In the genomic region with DNA sequence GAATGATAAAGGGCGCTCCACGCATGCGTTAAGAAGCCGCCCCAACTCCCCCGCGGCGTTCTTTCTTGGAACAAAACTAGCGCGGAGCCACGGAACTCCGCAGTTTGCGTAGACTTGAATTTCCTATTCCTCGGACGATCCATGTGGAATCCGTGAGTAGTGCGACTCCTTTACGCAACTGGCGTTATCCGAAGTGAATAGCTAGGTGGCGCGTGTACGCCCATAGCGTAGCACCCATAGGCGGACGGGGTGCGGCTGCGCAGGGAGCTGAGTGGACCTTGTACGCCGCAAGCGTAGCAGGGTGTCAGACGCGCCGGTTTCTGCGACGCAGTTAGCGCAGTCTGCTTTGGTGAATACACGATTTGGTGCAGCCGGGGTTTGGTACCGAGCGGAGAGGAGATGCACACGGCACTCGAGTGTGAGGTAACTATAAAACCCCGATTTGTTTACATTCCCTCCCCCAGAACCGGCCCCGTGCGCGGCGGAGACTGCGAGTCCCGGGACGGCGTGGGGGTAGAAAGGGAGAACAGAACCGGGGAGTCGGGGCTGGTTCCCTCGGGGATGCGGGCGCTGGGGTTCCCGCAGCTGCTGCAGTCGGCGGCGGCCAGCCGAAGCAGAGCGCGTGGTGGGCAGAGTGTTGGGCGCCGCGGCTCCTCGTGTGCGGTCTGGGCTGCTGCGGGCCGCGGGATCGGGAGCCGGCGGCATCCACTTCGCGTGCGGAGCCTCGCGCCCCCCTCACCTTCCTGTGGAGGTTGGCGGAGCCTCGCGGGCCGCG, we compare ENCODE assay signal across 1 cellular context.
TF ChIP-seq lines count a peak whose summit lies in the region.

A gene with protein sequence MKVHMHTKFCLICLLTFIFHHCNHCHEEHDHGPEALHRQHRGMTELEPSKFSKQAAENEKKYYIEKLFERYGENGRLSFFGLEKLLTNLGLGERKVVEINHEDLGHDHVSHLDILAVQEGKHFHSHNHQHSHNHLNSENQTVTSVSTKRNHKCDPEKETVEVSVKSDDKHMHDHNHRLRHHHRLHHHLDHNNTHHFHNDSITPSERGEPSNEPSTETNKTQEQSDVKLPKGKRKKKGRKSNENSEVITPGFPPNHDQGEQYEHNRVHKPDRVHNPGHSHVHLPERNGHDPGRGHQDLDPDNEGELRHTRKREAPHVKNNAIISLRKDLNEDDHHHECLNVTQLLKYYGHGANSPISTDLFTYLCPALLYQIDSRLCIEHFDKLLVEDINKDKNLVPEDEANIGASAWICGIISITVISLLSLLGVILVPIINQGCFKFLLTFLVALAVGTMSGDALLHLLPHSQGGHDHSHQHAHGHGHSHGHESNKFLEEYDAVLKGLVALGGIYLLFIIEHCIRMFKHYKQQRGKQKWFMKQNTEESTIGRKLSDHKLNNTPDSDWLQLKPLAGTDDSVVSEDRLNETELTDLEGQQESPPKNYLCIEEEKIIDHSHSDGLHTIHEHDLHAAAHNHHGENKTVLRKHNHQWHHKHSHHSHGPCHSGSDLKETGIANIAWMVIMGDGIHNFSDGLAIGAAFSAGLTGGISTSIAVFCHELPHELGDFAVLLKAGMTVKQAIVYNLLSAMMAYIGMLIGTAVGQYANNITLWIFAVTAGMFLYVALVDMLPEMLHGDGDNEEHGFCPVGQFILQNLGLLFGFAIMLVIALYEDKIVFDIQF (plus strand): TSS at position 368 of the 775 bp plus-strand sequence. CDS start 22,817 bp downstream, outside the sequence.

TF ChIP-seq in GM12878, 131 proteins besides CTCF, POLR2A, EP300 and RAD21 (continued from another document):
- TF ChIP-seq, protein P1, sequence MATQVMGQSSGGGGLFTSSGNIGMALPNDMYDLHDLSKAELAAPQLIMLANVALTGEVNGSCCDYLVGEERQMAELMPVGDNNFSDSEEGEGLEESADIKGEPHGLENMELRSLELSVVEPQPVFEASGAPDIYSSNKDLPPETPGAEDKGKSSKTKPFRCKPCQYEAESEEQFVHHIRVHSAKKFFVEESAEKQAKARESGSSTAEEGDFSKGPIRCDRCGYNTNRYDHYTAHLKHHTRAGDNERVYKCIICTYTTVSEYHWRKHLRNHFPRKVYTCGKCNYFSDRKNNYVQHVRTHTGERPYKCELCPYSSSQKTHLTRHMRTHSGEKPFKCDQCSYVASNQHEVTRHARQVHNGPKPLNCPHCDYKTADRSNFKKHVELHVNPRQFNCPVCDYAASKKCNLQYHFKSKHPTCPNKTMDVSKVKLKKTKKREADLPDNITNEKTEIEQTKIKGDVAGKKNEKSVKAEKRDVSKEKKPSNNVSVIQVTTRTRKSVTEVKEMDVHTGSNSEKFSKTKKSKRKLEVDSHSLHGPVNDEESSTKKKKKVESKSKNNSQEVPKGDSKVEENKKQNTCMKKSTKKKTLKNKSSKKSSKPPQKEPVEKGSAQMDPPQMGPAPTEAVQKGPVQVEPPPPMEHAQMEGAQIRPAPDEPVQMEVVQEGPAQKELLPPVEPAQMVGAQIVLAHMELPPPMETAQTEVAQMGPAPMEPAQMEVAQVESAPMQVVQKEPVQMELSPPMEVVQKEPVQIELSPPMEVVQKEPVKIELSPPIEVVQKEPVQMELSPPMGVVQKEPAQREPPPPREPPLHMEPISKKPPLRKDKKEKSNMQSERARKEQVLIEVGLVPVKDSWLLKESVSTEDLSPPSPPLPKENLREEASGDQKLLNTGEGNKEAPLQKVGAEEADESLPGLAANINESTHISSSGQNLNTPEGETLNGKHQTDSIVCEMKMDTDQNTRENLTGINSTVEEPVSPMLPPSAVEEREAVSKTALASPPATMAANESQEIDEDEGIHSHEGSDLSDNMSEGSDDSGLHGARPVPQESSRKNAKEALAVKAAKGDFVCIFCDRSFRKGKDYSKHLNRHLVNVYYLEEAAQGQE (IDR thresholded peaks at IDR 0.05; ENCODE audit: low read depth, low read length): no peak
- peak; percentile 16 for TF ChIP-seq RELA (IDR thresholded peaks at IDR 0.05; ENCODE audit: borderline replicate concordance, partially characterized antibody)
- no peak for TF ChIP-seq SREBF1 (IDR thresholded peaks at IDR 0.05; ENCODE audit: low read length)
- 0 out of 2 replicates have a peak, but pooled peaks have one; percentile 61 for TF ChIP-seq ZNF24 (IDR thresholded peaks at IDR 0.05)
- TF ChIP-seq CBX5 (IDR thresholded peaks at IDR 0.05; ENCODE audit: low read depth): no peak
- TF ChIP-seq NBN (IDR thresholded peaks at IDR 0.05): peak; percentile 52; the same call in 1 of the 2 replicates
- TF ChIP-seq RUNX3 (IDR thresholded peaks at IDR 0.05; ENCODE audit: low read length): no peak
- TF ChIP-seq, protein P2, sequence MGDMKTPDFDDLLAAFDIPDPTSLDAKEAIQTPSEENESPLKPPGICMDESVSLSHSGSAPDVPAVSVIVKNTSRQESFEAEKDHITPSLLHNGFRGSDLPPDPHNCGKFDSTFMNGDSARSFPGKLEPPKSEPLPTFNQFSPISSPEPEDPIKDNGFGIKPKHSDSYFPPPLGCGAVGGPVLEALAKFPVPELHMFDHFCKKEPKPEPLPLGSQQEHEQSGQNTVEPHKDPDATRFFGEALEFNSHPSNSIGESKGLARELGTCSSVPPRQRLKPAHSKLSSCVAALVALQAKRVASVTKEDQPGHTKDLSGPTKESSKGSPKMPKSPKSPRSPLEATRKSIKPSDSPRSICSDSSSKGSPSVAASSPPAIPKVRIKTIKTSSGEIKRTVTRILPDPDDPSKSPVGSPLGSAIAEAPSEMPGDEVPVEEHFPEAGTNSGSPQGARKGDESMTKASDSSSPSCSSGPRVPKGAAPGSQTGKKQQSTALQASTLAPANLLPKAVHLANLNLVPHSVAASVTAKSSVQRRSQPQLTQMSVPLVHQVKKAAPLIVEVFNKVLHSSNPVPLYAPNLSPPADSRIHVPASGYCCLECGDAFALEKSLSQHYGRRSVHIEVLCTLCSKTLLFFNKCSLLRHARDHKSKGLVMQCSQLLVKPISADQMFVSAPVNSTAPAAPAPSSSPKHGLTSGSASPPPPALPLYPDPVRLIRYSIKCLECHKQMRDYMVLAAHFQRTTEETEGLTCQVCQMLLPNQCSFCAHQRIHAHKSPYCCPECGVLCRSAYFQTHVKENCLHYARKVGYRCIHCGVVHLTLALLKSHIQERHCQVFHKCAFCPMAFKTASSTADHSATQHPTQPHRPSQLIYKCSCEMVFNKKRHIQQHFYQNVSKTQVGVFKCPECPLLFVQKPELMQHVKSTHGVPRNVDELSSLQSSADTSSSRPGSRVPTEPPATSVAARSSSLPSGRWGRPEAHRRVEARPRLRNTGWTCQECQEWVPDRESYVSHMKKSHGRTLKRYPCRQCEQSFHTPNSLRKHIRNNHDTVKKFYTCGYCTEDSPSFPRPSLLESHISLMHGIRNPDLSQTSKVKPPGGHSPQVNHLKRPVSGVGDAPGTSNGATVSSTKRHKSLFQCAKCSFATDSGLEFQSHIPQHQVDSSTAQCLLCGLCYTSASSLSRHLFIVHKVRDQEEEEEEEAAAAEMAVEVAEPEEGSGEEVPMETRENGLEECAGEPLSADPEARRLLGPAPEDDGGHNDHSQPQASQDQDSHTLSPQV (IDR thresholded peaks at IDR 0.05): peak; percentile 37; the same call in 1 of the 2 replicates
- no peak for TF ChIP-seq HDAC2 (IDR thresholded peaks at IDR 0.05)
- TF ChIP-seq MYC (IDR thresholded peaks at IDR 0.05; ENCODE audit: insufficient read depth, insufficient read length, insufficient replicate concordance, low read length, severe bottlenecking): no peak
- TF ChIP-seq SREBF2 (IDR thresholded peaks at IDR 0.05; ENCODE audit: low read length): no peak
- no peak for TF ChIP-seq NFYA (IDR thresholded peaks at IDR 0.05; ENCODE audit: borderline replicate concordance, low read depth, low read length)
- TF ChIP-seq SPI1 (IDR thresholded peaks at IDR 0.05; ENCODE audit: borderline replicate concordance, insufficient read depth, low read depth, low read length): no peak
- no peak for TF ChIP-seq KDM1A (IDR thresholded peaks at IDR 0.05; ENCODE audit: borderline replicate concordance)
- TF ChIP-seq EZH2 (IDR thresholded peaks at IDR 0.05; ENCODE audit: borderline replicate concordance, control insufficient read depth, low read depth, low read length): no peak
- TF ChIP-seq, protein P3, sequence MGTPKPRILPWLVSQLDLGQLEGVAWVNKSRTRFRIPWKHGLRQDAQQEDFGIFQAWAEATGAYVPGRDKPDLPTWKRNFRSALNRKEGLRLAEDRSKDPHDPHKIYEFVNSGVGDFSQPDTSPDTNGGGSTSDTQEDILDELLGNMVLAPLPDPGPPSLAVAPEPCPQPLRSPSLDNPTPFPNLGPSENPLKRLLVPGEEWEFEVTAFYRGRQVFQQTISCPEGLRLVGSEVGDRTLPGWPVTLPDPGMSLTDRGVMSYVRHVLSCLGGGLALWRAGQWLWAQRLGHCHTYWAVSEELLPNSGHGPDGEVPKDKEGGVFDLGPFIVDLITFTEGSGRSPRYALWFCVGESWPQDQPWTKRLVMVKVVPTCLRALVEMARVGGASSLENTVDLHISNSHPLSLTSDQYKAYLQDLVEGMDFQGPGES (IDR thresholded peaks at IDR 0.05): no peak
- no peak for TF ChIP-seq CBX3 (IDR thresholded peaks at IDR 0.05; ENCODE audit: borderline replicate concordance, low read depth)
- peak; percentile 39; the same call in 1 of the 2 replicates for TF ChIP-seq CHD2 (IDR thresholded peaks at IDR 0.05; ENCODE audit: borderline replicate concordance, low read depth, low read length)
- TF ChIP-seq RBBP5 (conservative IDR thresholded peaks at IDR 0.05): no peak
- peak; percentile 51 for TF ChIP-seq SMAD1 (IDR thresholded peaks at IDR 0.05; ENCODE audit: low read depth, partially characterized antibody)
- TF ChIP-seq PML (IDR thresholded peaks at IDR 0.05; ENCODE audit: low read length): peak; percentile 81; the same call in 1 of the 2 replicates
- TF ChIP-seq IKZF1 (conservative IDR thresholded peaks at IDR 0.05): peak; percentile 72
- peak; percentile 84 for TF ChIP-seq GATAD2B (conservative IDR thresholded peaks at IDR 0.05; ENCODE audit: low read depth)
- peak; percentile 86 for TF ChIP-seq TAF1 (IDR thresholded peaks at IDR 0.05; ENCODE audit: borderline replicate concordance, low read depth, low read length)
- TF ChIP-seq RCOR1 (conservative IDR thresholded peaks at IDR 0.05; ENCODE audit: low read depth, low read length): 0 out of 2 replicates have a peak, but pooled peaks have one; percentile 33
- peak; percentile 71; the same call in 1 of the 2 replicates for TF ChIP-seq TCF3 (IDR thresholded peaks at IDR 0.05; ENCODE audit: borderline replicate concordance, insufficient read depth, low read depth, low read length)
- TF ChIP-seq ZNF217 (IDR thresholded peaks at IDR 0.05): peak; percentile 100
